1 cellular context compared by ENCODE assay signal in genomic region chr14:22807432-22808087, GRCh38.
TF ChIP-seq lines count a peak whose summit lies in the region.

No MANE protein-coding gene starts in this region.

TF ChIP-seq in WTC11, 78 proteins besides CTCF, POLR2A, EP300 and RAD21:
- TF ChIP-seq RORB (CRISPR knock-in tag; IDR thresholded peaks at IDR 0.05) (no peak), ZNF219 (CRISPR knock-in tag; IDR thresholded peaks at IDR 0.05; ENCODE audit: borderline replicate concordance) (no peak), ESRRA (CRISPR knock-in tag; IDR thresholded peaks at IDR 0.05; ENCODE audit: borderline replicate concordance) (no peak), GABPB1 (CRISPR knock-in tag; IDR thresholded peaks at IDR 0.05) (no peak), ZNF425 (CRISPR knock-in tag; conservative IDR thresholded peaks at IDR 0.05) (no peak), TP53 (CRISPR knock-in tag; IDR thresholded peaks at IDR 0.05) (no peak), ZNF138 (CRISPR knock-in tag; conservative IDR thresholded peaks at IDR 0.05) (no peak), SMAD4 (CRISPR knock-in tag; IDR thresholded peaks at IDR 0.05) (no peak), CREB1 (CRISPR knock-in tag; IDR thresholded peaks at IDR 0.05) (no peak), JAZF1 (CRISPR knock-in tag; IDR thresholded peaks at IDR 0.05) (no peak), NFE2L1 (CRISPR knock-in tag; IDR thresholded peaks at IDR 0.05) (no peak), TEAD1 (CRISPR knock-in tag; IDR thresholded peaks at IDR 0.05) (no peak), ZNF281 (CRISPR knock-in tag; IDR thresholded peaks at IDR 0.05) (no peak)
- TF ChIP-seq, protein P1, sequence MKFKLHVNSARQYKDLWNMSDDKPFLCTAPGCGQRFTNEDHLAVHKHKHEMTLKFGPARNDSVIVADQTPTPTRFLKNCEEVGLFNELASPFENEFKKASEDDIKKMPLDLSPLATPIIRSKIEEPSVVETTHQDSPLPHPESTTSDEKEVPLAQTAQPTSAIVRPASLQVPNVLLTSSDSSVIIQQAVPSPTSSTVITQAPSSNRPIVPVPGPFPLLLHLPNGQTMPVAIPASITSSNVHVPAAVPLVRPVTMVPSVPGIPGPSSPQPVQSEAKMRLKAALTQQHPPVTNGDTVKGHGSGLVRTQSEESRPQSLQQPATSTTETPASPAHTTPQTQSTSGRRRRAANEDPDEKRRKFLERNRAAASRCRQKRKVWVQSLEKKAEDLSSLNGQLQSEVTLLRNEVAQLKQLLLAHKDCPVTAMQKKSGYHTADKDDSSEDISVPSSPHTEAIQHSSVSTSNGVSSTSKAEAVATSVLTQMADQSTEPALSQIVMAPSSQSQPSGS (CRISPR knock-in tag; IDR thresholded peaks at IDR 0.05; ENCODE audit: borderline replicate concordance, low read depth), result no peak
- TF ChIP-seq, protein P2, sequence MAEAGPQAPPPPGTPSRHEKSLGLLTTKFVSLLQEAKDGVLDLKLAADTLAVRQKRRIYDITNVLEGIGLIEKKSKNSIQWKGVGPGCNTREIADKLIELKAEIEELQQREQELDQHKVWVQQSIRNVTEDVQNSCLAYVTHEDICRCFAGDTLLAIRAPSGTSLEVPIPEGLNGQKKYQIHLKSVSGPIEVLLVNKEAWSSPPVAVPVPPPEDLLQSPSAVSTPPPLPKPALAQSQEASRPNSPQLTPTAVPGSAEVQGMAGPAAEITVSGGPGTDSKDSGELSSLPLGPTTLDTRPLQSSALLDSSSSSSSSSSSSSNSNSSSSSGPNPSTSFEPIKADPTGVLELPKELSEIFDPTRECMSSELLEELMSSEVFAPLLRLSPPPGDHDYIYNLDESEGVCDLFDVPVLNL (CRISPR knock-in tag; IDR thresholded peaks at IDR 0.05; ENCODE audit: borderline replicate concordance, low read depth), result no peak
- TF ChIP-seq, protein P3, sequence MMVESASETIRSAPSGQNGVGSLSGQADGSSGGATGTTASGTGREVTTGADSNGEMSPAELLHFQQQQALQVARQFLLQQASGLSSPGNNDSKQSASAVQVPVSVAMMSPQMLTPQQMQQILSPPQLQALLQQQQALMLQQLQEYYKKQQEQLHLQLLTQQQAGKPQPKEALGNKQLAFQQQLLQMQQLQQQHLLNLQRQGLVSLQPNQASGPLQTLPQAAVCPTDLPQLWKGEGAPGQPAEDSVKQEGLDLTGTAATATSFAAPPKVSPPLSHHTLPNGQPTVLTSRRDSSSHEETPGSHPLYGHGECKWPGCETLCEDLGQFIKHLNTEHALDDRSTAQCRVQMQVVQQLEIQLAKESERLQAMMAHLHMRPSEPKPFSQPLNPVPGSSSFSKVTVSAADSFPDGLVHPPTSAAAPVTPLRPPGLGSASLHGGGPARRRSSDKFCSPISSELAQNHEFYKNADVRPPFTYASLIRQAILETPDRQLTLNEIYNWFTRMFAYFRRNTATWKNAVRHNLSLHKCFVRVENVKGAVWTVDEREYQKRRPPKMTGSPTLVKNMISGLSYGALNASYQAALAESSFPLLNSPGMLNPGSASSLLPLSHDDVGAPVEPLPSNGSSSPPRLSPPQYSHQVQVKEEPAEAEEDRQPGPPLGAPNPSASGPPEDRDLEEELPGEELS (CRISPR knock-in tag; IDR thresholded peaks at IDR 0.05), result no peak
- TF ChIP-seq, protein P4, sequence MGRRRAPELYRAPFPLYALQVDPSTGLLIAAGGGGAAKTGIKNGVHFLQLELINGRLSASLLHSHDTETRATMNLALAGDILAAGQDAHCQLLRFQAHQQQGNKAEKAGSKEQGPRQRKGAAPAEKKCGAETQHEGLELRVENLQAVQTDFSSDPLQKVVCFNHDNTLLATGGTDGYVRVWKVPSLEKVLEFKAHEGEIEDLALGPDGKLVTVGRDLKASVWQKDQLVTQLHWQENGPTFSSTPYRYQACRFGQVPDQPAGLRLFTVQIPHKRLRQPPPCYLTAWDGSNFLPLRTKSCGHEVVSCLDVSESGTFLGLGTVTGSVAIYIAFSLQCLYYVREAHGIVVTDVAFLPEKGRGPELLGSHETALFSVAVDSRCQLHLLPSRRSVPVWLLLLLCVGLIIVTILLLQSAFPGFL (CRISPR knock-in tag; IDR thresholded peaks at IDR 0.05; ENCODE audit: borderline replicate concordance), result no peak
- TF ChIP-seq, protein P5, sequence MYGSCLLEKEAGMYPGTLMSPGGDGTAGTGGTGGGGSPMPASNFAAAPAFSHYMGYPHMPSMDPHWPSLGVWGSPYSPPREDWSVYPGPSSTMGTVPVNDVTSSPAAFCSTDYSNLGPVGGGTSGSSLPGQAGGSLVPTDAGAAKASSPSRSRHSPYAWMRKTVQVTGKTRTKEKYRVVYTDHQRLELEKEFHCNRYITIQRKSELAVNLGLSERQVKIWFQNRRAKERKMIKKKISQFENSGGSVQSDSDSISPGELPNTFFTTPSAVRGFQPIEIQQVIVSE (CRISPR knock-in tag; IDR thresholded peaks at IDR 0.05; ENCODE audit: borderline replicate concordance), result no peak
